8 cellular contexts compared by ENCODE assay signal in genomic region chr1:2411801-2412394, GRCh38. TPM values are rescaled to one million over a fixed set of nuclear protein-coding genes. Genes with fewer than 3 reads are reported as not detected.
DNase-seq lines count a peak whose midpoint lies in the region; ATAC-seq lines count a peak whose summit lies in the region.

No MANE protein-coding gene starts in this region.

- H3K4me2 ChIP-seq in skeletal muscle satellite cell (ENCODE audit: low read length) = peak overlapping the region; percentile 99

- H3K36me3 ChIP-seq in CD4-positive, CD25-positive, alpha-beta regulatory T cell (ENCODE audit: control insufficient read depth, insufficient read depth, low read length) = no peaks in the 10 kb centered on the region
- H3K36me3 ChIP-seq in skeletal muscle satellite cell (ENCODE audit: insufficient read depth, low read length) = peaks cover 18% of the 10 kb centered on the region

- H3K9ac ChIP-seq in skeletal muscle satellite cell (ENCODE audit: low read depth, low read length) = peak overlapping the region; percentile 97

- intact Hi-C loops in activated CD4-positive, alpha-beta memory T cell treated with anti-CD3 and anti-CD28 coated beads for 36 hours (cut with micrococcal nuclease) = loop anchor here (1.0 to 10.0 kb wide), 5 partner anchors 21 to 497 kb away; partner anchors contain the start of genes CALML6, MORN1, PANK4 and RER1
- intact Hi-C loops in left ventricle myocardium superior (cut with micrococcal nuclease) = no loop called here

- no peaks in the 10 kb centered on the region for H3K36me3 Mint-ChIP-seq in CD4-positive, CD25-positive, alpha-beta regulatory T cell
- peaks cover 10% of the 10 kb centered on the region for H3K36me3 Mint-ChIP-seq in activated CD4-positive, alpha-beta memory T cell treated with anti-CD3 and anti-CD28 coated beads for 36 hours

- peak overlapping the region; percentile 76 for H3K27ac ChIP-seq in CD4-positive, CD25-positive, alpha-beta regulatory T cell (ENCODE audit: insufficient read depth, low read length, poor library complexity, severe bottlenecking)

- peak in 1 of 3 donors; percentile 5 for DNase-seq in CD4-positive, CD25-positive, alpha-beta regulatory T cell
- DNase-seq in activated CD4-positive, alpha-beta memory T cell treated with anti-CD3 and anti-CD28 coated beads for 36 hours = no peak
- DNase-seq in left ventricle myocardium superior (no peak), NCI-H1930 (lab: John Stamatoyannopoulos, UW) (no peak), T-helper 9 cell (no peak)

- peak overlapping the region in 2 of 3 donors; percentile 29 to 82 for H3K27ac Mint-ChIP-seq in CD4-positive, CD25-positive, alpha-beta regulatory T cell
- H3K27ac Mint-ChIP-seq in activated CD4-positive, alpha-beta memory T cell treated with anti-CD3 and anti-CD28 coated beads for 36 hours = peak overlapping the region; percentile 76

- peaks cover 51% of the 10 kb centered on the region for H3K4me1 ChIP-seq in CD4-positive, CD25-positive, alpha-beta regulatory T cell (ENCODE audit: control insufficient read depth, insufficient read depth, low read length, poor library complexity, severe bottlenecking)
- peaks cover 21% of the 10 kb centered on the region for H3K4me1 ChIP-seq in skeletal muscle satellite cell (ENCODE audit: control insufficient read depth, insufficient read depth, low read length)

- H3K4me1 Mint-ChIP-seq in CD4-positive, CD25-positive, alpha-beta regulatory T cell = peaks cover 9 to 47% (median 20%) of the 10 kb centered on the region in 4 donors
- H3K4me1 Mint-ChIP-seq in activated CD4-positive, alpha-beta memory T cell treated with anti-CD3 and anti-CD28 coated beads for 36 hours (ENCODE audit: low read depth) = peaks cover 31% of the 10 kb centered on the region

- no peaks in the 10 kb centered on the region for H3K27me3 ChIP-seq in CD4-positive, CD25-positive, alpha-beta regulatory T cell (ENCODE audit: control insufficient read depth, insufficient read depth, low read length)
- H3K27me3 ChIP-seq in skeletal muscle satellite cell (ENCODE audit: control insufficient read depth, insufficient read depth, low read length) = no peaks in the 10 kb centered on the region

- H3K9me3 ChIP-seq in CD4-positive, CD25-positive, alpha-beta regulatory T cell (ENCODE audit: control insufficient read depth in 2 of 2, low read length in 2 of 2) = no peaks in the 10 kb centered on the region
- no peaks in the 10 kb centered on the region for H3K9me3 ChIP-seq in skeletal muscle satellite cell (replicated peaks; ENCODE audit: low read length)

- peak overlapping the region in 3 of 4 donors; percentile 83 to 89 (median 86) for H3K4me3 Mint-ChIP-seq in CD4-positive, CD25-positive, alpha-beta regulatory T cell
- peak overlapping the region; percentile 88 for H3K4me3 Mint-ChIP-seq in activated CD4-positive, alpha-beta memory T cell treated with anti-CD3 and anti-CD28 coated beads for 36 hours

- peak; percentile 3 to 14 for ATAC-seq in CD4-positive, CD25-positive, alpha-beta regulatory T cell (ENCODE audit: low read depth in 2 of 2)
- peak; percentile 24 for ATAC-seq in GM19351 (IDR thresholded peaks at IDR 0.05; ENCODE audit: unreplicated experiment)
- peak; percentile 17 for ATAC-seq in HG03342 (IDR thresholded peaks at IDR 0.05; ENCODE audit: unreplicated experiment)
- ATAC-seq in left ventricle myocardium superior = peak; percentile 19

- no peak overlapping the region for H3K4me3 ChIP-seq in CD4-positive, CD25-positive, alpha-beta regulatory T cell (ENCODE audit: low read depth, low read length)
- H3K4me3 ChIP-seq in skeletal muscle satellite cell (ENCODE audit: low read length) = peak overlapping the region; percentile 96

- POLR2A ChIA-PET in activated CD4-positive, alpha-beta memory T cell treated with anti-CD3 and anti-CD28 coated beads for 36 hours (lab: Charles Lee) = interaction anchor here (1.7 to 1.9 kb wide), 2 partner anchors 20 to 174 kb away, joined by 7 read pairs; partner anchors contain the start of genes MORN1, PRXL2B and RER1

- no peaks in the 10 kb centered on the region for H3K9me3 Mint-ChIP-seq in CD4-positive, CD25-positive, alpha-beta regulatory T cell
- no peaks in the 10 kb centered on the region for H3K9me3 Mint-ChIP-seq in activated CD4-positive, alpha-beta memory T cell treated with anti-CD3 and anti-CD28 coated beads for 36 hours

- CTCF ChIA-PET in activated CD4-positive, alpha-beta memory T cell treated with anti-CD3 and anti-CD28 coated beads for 36 hours (lab: Charles Lee) = interaction anchor here (0.9 to 2.4 kb wide), 3 partner anchors 136 to 375 kb away, joined by 4 to 15 read pairs (median 8); partner anchors contain the start of gene FAAP20

- no peaks in the 10 kb centered on the region for H3K27me3 Mint-ChIP-seq in CD4-positive, CD25-positive, alpha-beta regulatory T cell
- no peaks in the 10 kb centered on the region for H3K27me3 Mint-ChIP-seq in activated CD4-positive, alpha-beta memory T cell treated with anti-CD3 and anti-CD28 coated beads for 36 hours

RNA-seq across cellular contexts. Expression of gene PEX10, which starts 0.5 kb away (rescaled TPM):
- total RNA-seq in CD4-positive, CD25-positive, alpha-beta regulatory T cell = 7.6 TPM
- polyA plus RNA-seq in CD4-positive, CD25-positive, alpha-beta regulatory T cell = 1 to 10 TPM; 6.3 to 9.7 (median 8.4) TPM
- total RNA-seq in activated CD4-positive, alpha-beta memory T cell treated with anti-CD3 and anti-CD28 coated beads for 36 hours = 10 to 100 TPM; 14.8 to 15.4 TPM
- total RNA-seq in left ventricle myocardium superior = 13.7 TPM
- total RNA-seq in skeletal muscle satellite cell (2012; rRNA removed) = 28.9 and 31.2 TPM in 2 replicates

RNA-seq across cellular contexts. Expression of gene RER1, which starts 20.3 kb away (rescaled TPM):
- 91.3 TPM for total RNA-seq in CD4-positive, CD25-positive, alpha-beta regulatory T cell
- polyA plus RNA-seq in CD4-positive, CD25-positive, alpha-beta regulatory T cell = 100 to 1,000 TPM; 156 to 184 (median 173) TPM
- 100 to 1,000 TPM; 148 to 154 TPM for total RNA-seq in activated CD4-positive, alpha-beta memory T cell treated with anti-CD3 and anti-CD28 coated beads for 36 hours
- total RNA-seq in left ventricle myocardium superior = 98.1 TPM
- total RNA-seq in skeletal muscle satellite cell (2012; rRNA removed) = 110 and 134 TPM in 2 replicates

RNA-seq across cellular contexts. Expression of gene MORN1, which starts 20.5 kb away (rescaled TPM):
- 7.3 TPM for total RNA-seq in CD4-positive, CD25-positive, alpha-beta regulatory T cell
- polyA plus RNA-seq in CD4-positive, CD25-positive, alpha-beta regulatory T cell = 1 to 10 TPM; 1.3 to 3.2 (median 2.1) TPM
- total RNA-seq in activated CD4-positive, alpha-beta memory T cell treated with anti-CD3 and anti-CD28 coated beads for 36 hours = 1 to 10 TPM; 5.4 to 6.3 TPM
- 5.3 TPM for total RNA-seq in left ventricle myocardium superior
- total RNA-seq in skeletal muscle satellite cell (2012; rRNA removed) = 7.4 and 9.0 TPM in 2 replicates
